In genomic region chr12:6200266-6201198, GRCh38 we compare ENCODE assay signal across 8 cellular contexts. TPM values are rescaled to one million over a fixed set of nuclear protein-coding genes. Genes with fewer than 3 reads are reported as not detected.
DNase-seq lines count a peak whose midpoint lies in the region; ATAC-seq and TF ChIP-seq lines count a peak whose summit lies in the region.

Gene CD9 (plus strand): TSS chr12:6200400. CDS start chr12:6200500, 100 bp downstream.

- H3K27me3 ChIP-seq in HAP-1 (ENCODE audit: low read depth) = no peaks in the 10 kb centered on the region
- H3K27me3 ChIP-seq in colonic mucosa = no peaks in the 10 kb centered on the region

- DNase-seq in ACHN (peak; percentile 67), HAP-1 (ENCODE audit: low spot score in 2 of 2) (peak; percentile 59 to 81), T-helper 22 cell (ENCODE audit: low read depth) (peak; percentile 5), colonic mucosa (peak; percentile 82), left lobe of liver (ENCODE audit: low spot score) (peak; percentile 61), NCI-H2107 treated with DMSO at 0.1 percent for 48 hours (lab: John Stamatoyannopoulos, UW; ENCODE audit: unreplicated experiment) (no peak)
- DNase-seq in stimulated activated CD4-positive, alpha-beta T cell treated with anti-CD3 and anti-CD28 coated beads, Interleukin-1b, Interleukin-23, amount 100 ng/mL, for 48 hours = peak; percentile 16

- intact Hi-C loops in colonic mucosa (cut with DNase I) = loop anchor here (2.0 kb wide), 1 partner anchor 30 kb away; no protein-coding TSS in a partner anchor

- no peak for TF ChIP-seq POLR2A in GM18505 (IDR thresholded peaks at IDR 0.05; ENCODE audit: borderline replicate concordance, extremely low read depth, insufficient read depth, insufficient read length)

- H3K4me3 ChIP-seq in HAP-1 (peak within 1 kb of the TSS; percentile 63), colonic mucosa (peak within 1 kb of the TSS; percentile 69)

- H3K27ac ChIP-seq in colonic mucosa = peak within 1 kb of the TSS; percentile 92

- 0 out of 2 replicates have a peak, but pooled peaks cover 4% of the 10 kb centered on the region for H3K36me3 ChIP-seq in HAP-1 (replicated peaks)
- H3K36me3 ChIP-seq in colonic mucosa = no peaks in the 10 kb centered on the region

- H3K9me3 ChIP-seq in HAP-1 (no peaks in the 10 kb centered on the region), colonic mucosa (no peaks in the 10 kb centered on the region)

- H3K4me1 ChIP-seq in HAP-1 (peaks cover 25% of the 10 kb centered on the region), colonic mucosa (peaks cover 26% of the 10 kb centered on the region)

- H3K9ac ChIP-seq in colonic mucosa (ENCODE audit: low read depth in 2 of 2, low read length in 2 of 2) = peak within 1 kb of the TSS; percentile 99 to 100

- in situ Hi-C loops in ACHN (cut with HindIII; ENCODE audit: low pct_ligation_motif_present, low pct_unique_long_range_greater_than_20kb, low sequenced_read_pairs) (no loop called here), HAP-1 (cut with MboI; ENCODE audit: low sequenced_read_pairs) (no loop called here)

- TF ChIP-seq CTCF in colonic mucosa (IDR thresholded peaks at IDR 0.05) = no peak

- ATAC-seq in left lobe of liver = peak; percentile 74
- no peak for ATAC-seq in GM18505 (IDR thresholded peaks at IDR 0.05; ENCODE audit: unreplicated experiment)

RNA-seq across cellular contexts. Expression of gene CD9, which starts in this region (rescaled TPM):
- total RNA-seq in colonic mucosa (100 to 1,000 TPM; 589 to 665 TPM), left lobe of liver (21.2 TPM)

Comparison
In these comparisons a context has a peak if more than half of its experiments do, and no peak if none do; other contexts are left out.
1. RNA of gene CD9 (total RNA-seq): 589 to 665 TPM in colonic mucosa; 21.2 TPM in left lobe of liver (single experiment); every median in the first group is over 10 times any median in the second.